In the genomic region with DNA sequence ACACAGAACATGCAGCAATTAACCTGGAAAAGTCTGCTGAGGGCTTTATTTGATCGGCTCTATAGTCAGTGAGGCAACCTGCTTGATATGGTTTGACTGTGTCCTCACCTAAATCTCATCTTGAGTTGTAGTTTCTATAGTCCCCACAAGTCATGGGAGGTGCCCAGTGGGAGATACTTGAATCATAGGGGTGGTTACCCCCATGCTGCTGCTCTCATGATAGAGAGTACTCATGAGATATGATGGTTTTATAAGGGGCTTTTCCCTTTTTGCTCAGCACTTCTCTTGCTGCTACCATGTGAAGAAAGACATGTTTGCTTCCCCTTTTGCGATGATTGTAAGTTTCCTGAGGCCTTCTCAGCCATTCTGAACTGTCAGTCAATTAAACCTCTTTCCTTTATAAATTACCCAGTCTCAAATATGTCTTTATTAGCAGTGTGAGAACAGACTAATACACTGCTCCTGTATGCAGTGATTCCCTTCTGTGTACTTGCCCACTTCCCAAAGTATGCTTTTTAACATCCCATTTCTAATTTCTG, we compare ENCODE assay signal across 21 cellular contexts.
DNase-seq lines count a peak whose midpoint lies in the region; ATAC-seq, FAIRE-seq and TF ChIP-seq lines count a peak whose summit lies in the region.
"Had no signal": no experiment of that assay in that cellular context is flagged by ENCODE, and none has a peak within 500 bp of the region (broad histone marks: within the 10 kb centered on the region; RNA-seq: fewer than 3 reads in every experiment).

No MANE protein-coding gene starts in this region.

- peaks cover 0 to 14% of the 10 kb centered on the region in 2 donors for H3K9me3 Mint-ChIP-seq in stimulated activated naive CD8-positive, alpha-beta T cell treated with anti-CD3 and anti-CD28 coated beads, Interleukin-15, amount 100 ng/mL, for 72 hours
- no peaks in the 10 kb centered on the region for H3K9me3 Mint-ChIP-seq in nephron progenitor cell
- H3K9me3 Mint-ChIP-seq: H9 had no signal

- H3K9me3 ChIP-seq in GM12878 (replicated peaks; ENCODE audit: control insufficient read depth, insufficient read depth, low read length) = peaks cover 1% of the 10 kb centered on the region; the same call in 2 of the 3 replicates
- H3K9me3 ChIP-seq: BE2C, SJCRH30 had no signal

- H3K36me3 ChIP-seq in GM12878 (ENCODE audit: control insufficient read depth in 2 of 2, insufficient read depth in 2 of 2, low read length in 1 of 2) = no peaks in the 10 kb centered on the region
- H3K36me3 ChIP-seq: BE2C, SJCRH30 had no signal

- no peaks in the 10 kb centered on the region for H3K27me3 ChIP-seq in GM12878 (replicated peaks in 1 of 2; ENCODE audit: control insufficient read depth in 2 of 2, insufficient read depth in 2 of 2, low read length in 1 of 2)
- H3K27me3 ChIP-seq: BE2C, SJCRH30 had no signal

- H3K4me1 ChIP-seq in GM12878 (ENCODE audit: control insufficient read depth, insufficient read depth, low read length) = no peaks in the 10 kb centered on the region; the same call in 1 of the 2 replicates
- H3K4me1 ChIP-seq: BE2C had no signal

- no peak overlapping the region; the same call in 1 of the 2 replicates for H2AFZ ChIP-seq in GM12878 (ENCODE audit: control insufficient read depth, low read depth, low read length)
- H2AFZ ChIP-seq: PC-9 had no signal

- TF ChIP-seq EP300 in GM12878 (IDR thresholded peaks at IDR 0.05; ENCODE audit: borderline replicate concordance in 1 of 2, control insufficient read depth in 1 of 2, low read depth in 2 of 2, low read length in 2 of 2) = no peak

- peak; percentile 44 for ATAC-seq in stimulated activated naive CD8-positive, alpha-beta T cell treated with anti-CD3 and anti-CD28 coated beads, Interleukin-15, amount 100 ng/mL, for 72 hours
- ATAC-seq in stimulated activated naive CD8-positive, alpha-beta T cell treated with anti-CD3 and anti-CD28 coated beads, Interleukin-15, Interleukin-2, amounts not matched to agents 100 U/mL and 50 U/mL, for 24 hours = no peak
- ATAC-seq in HG02938 (IDR thresholded peaks at IDR 0.05; ENCODE audit: unreplicated experiment) (peak; percentile 18), GM12878 (peak; percentile 53), HG02759 (IDR thresholded peaks at IDR 0.05; ENCODE audit: unreplicated experiment) (no peak), GM19328 (IDR thresholded peaks at IDR 0.05; ENCODE audit: unreplicated experiment) (no peak)

- no peaks in the 10 kb centered on the region for H4K20me1 ChIP-seq in GM12878 (ENCODE audit: control insufficient read depth, insufficient read depth)

- CTCF ChIA-PET in GM12878 (lab: Yijun Ruan, JAX) = interaction anchor here (1.0 to 1.7 kb wide), 3 partner anchors 12 to 37 kb away, joined by 4 to 8 read pairs (median 4); no protein-coding TSS in a partner anchor

- in situ Hi-C loops in GM12878 (cut with MboI) = loop anchor here (25.0 kb wide), 1 partner anchor 1502 kb away; the partner anchor contains the start of gene RASSF6

- POLR2A ChIA-PET in GM12878 (lab: Charles Lee) = interaction anchor here (1.4 to 1.5 kb wide), 2 partner anchors 25 to 32 kb away, joined by 3 read pairs; no protein-coding TSS in a partner anchor

- no peak for FAIRE-seq in GM12878 (lab: Jason Lieb, UNC)
- FAIRE-seq: A204.1, G401.6 had no signal

- H3K4me3 Mint-ChIP-seq in stimulated activated naive CD8-positive, alpha-beta T cell treated with anti-CD3 and anti-CD28 coated beads, Interleukin-15, amount 100 ng/mL, for 72 hours = no peak overlapping the region
- no peak overlapping the region for H3K4me3 Mint-ChIP-seq in nephron progenitor cell
- H3K4me3 Mint-ChIP-seq: CD4-positive, CD25-positive, alpha-beta regulatory T cell; H9 had no signal

- no peak overlapping the region for H3K4me2 ChIP-seq in GM12878 (ENCODE audit: control insufficient read depth, insufficient read depth)
- H3K4me2 ChIP-seq: PC-9 had no signal

- no peak overlapping the region for H3K4me3 ChIP-seq in GM12878
- H3K4me3 ChIP-seq: PC-9, SJCRH30 had no signal

- TF ChIP-seq POLR2A in GM12878 (IDR thresholded peaks at IDR 0.05; ENCODE audit: low read depth, low read length) = no peak

- H3K79me2 ChIP-seq in GM12878 (ENCODE audit: control insufficient read depth, insufficient read depth, low read length) = no peaks in the 10 kb centered on the region

- H3K27ac ChIP-seq in GM12878 (ENCODE audit: control insufficient read depth, insufficient read depth) = no peak overlapping the region
- H3K27ac ChIP-seq: PC-9, SJCRH30 had no signal

- intact Hi-C loops in GM12878 (cut with micrococcal nuclease; ENCODE audit: unreplicated experiment) = loop anchor here (5.0 to 10.0 kb wide), 2 partner anchors 843 to 1275 kb away; partner anchors contain the start of gene GRSF1

- no peak overlapping the region for H3K9ac ChIP-seq in GM12878 (ENCODE audit: control insufficient read depth, insufficient read depth, low read length)

- no TSS peak for BruUV-seq in GM12878 (replicated peaks; lab: Mats Ljungman, UMichigan)

- no peak for TF ChIP-seq RAD21 in GM12878 (IDR thresholded peaks at IDR 0.05; ENCODE audit: insufficient read depth, low read depth, low read length)

- H3K27me3 Mint-ChIP-seq in stimulated activated naive CD8-positive, alpha-beta T cell treated with anti-CD3 and anti-CD28 coated beads, Interleukin-15, amount 100 ng/mL, for 72 hours = peaks cover 12% of the 10 kb centered on the region
- H3K27me3 Mint-ChIP-seq in nephron progenitor cell (ENCODE audit: low read depth, poor library complexity) = no peaks in the 10 kb centered on the region
- H3K27me3 Mint-ChIP-seq: CD4-positive, CD25-positive, alpha-beta regulatory T cell had no signal

- SMC1A ChIA-PET in GM12878 (lab: Charles Lee; ENCODE audit: uncharacterized antibody, unreplicated experiment) = interaction anchor here (1.2 to 3.2 kb wide), 8 partner anchors 10 to 109 kb away, joined by 3 to 19 read pairs (median 3); no protein-coding TSS in a partner anchor

- no peaks in the 10 kb centered on the region for H3K36me3 Mint-ChIP-seq in nephron progenitor cell (ENCODE audit: low read depth)
- H3K36me3 Mint-ChIP-seq: CD4-positive, CD25-positive, alpha-beta regulatory T cell had no signal

- DNase-seq in stimulated activated naive CD8-positive, alpha-beta T cell treated with anti-CD3 and anti-CD28 coated beads, Interleukin-15, amount 100 ng/mL, for 72 hours = no peak
- no peak for DNase-seq in stimulated activated naive CD8-positive, alpha-beta T cell treated with anti-CD3 and anti-CD28 coated beads, Interleukin-15, Interleukin-2, amounts not matched to agents 100 U/mL and 50 U/mL, for 24 hours
- DNase-seq in GM12878 (ENCODE audit: low read depth, low spot score) = no peak
- DNase-seq in nephron progenitor cell = no peak
- DNase-seq: BE2C; CD4-positive, CD25-positive, alpha-beta regulatory T cell; COR-L47; H9; KBM-7; MV-4-11; NCI-H187; NCI-H2227 treated with DMSO at 0.1 percent for 48 hours; NCI-H510A treated with DMSO at 0.1 percent for 48 hours; NCI-H82; PC-9; SJCRH30 had no signal

- RAD21 ChIA-PET in GM12878 (lab: Charles Lee; ENCODE audit: unreplicated experiment) = interaction anchor here (1.4 kb wide), 1 partner anchor 19 kb away, joined by 4 read pairs; no protein-coding TSS in a partner anchor

- 18% methylated on average over 2 of the region's 2 CpGs for WGBS in GM12878 (ENCODE audit: insufficient coverage, insufficient replicate concordance, low lambda C conversion rate, missing lambda C conversion rate)

- H3K4me1 Mint-ChIP-seq in stimulated activated naive CD8-positive, alpha-beta T cell treated with anti-CD3 and anti-CD28 coated beads, Interleukin-15, amount 100 ng/mL, for 72 hours = peaks cover 11% of the 10 kb centered on the region
- no peaks in the 10 kb centered on the region for H3K4me1 Mint-ChIP-seq in nephron progenitor cell
- H3K4me1 Mint-ChIP-seq: H9 had no signal

- no peak overlapping the region for H3K27ac Mint-ChIP-seq in stimulated activated naive CD8-positive, alpha-beta T cell treated with anti-CD3 and anti-CD28 coated beads, Interleukin-15, amount 100 ng/mL, for 72 hours
- H3K27ac Mint-ChIP-seq in nephron progenitor cell = no peak overlapping the region
- H3K27ac Mint-ChIP-seq: CD4-positive, CD25-positive, alpha-beta regulatory T cell had no signal

- no peak for TF ChIP-seq CTCF in GM12878 (IDR thresholded peaks at IDR 0.05 in 2 of 3, conservative IDR thresholded peaks at IDR 0.05 in 1 of 3; ENCODE audit: control insufficient read depth in 2 of 3, extremely low read depth in 1 of 3, insufficient read depth in 1 of 3, low read depth in 3 of 3, low read length in 3 of 3)
- TF ChIP-seq CTCF in nephron progenitor cell (IDR thresholded peaks at IDR 0.05) = no peak

TF ChIP-seq in GM12878, 131 proteins besides CTCF, POLR2A, EP300 and RAD21 (continues in another document):
- TF ChIP-seq SUPT20H (IDR thresholded peaks at IDR 0.05; ENCODE audit: borderline replicate concordance, control insufficient read depth, low read depth, low read length) (no peak), IRF5 (IDR thresholded peaks at IDR 0.05; ENCODE audit: borderline replicate concordance) (no peak), RELA (IDR thresholded peaks at IDR 0.05; ENCODE audit: borderline replicate concordance, partially characterized antibody) (no peak), MXI1 (IDR thresholded peaks at IDR 0.05; ENCODE audit: low read depth, low read length) (no peak), HDAC6 (IDR thresholded peaks at IDR 0.05; ENCODE audit: unreplicated experiment) (no peak), ATF7 (IDR thresholded peaks at IDR 0.05; ENCODE audit: low read depth) (peak; percentile 20; the same call in 1 of the 2 replicates), ATF2 (IDR thresholded peaks at IDR 0.05; ENCODE audit: low read length) (0 out of 2 replicates have a peak, but pooled peaks have one; percentile 22)

Comparison
In these comparisons a context has a peak if more than half of its experiments do, and no peak if none do; other contexts are left out.
1. ATAC-seq: peak in stimulated activated naive CD8-positive, alpha-beta T cell treated with anti-CD3 and anti-CD28 coated beads, Interleukin-15, amount 100 ng/mL, for 72 hours (single experiment), HG02938 (single experiment) and GM12878 (single experiment); none in stimulated activated naive CD8-positive, alpha-beta T cell treated with anti-CD3 and anti-CD28 coated beads, Interleukin-15, Interleukin-2, amounts not matched to agents 100 U/mL and 50 U/mL, for 24 hours (single experiment), HG02759 (single experiment) and GM19328 (single experiment).